Comparison of ENCODE assay signal across 1 cellular context in genomic region chr18:35512761-35513160, GRCh38.
TF ChIP-seq lines count a peak whose summit lies in the region.

No MANE protein-coding gene starts in this region.

TF ChIP-seq in A549, 52 proteins besides CTCF, POLR2A, EP300 and RAD21:
- TF ChIP-seq ZC3H11A (IDR thresholded peaks at IDR 0.05) (no peak), E2F6 (IDR thresholded peaks at IDR 0.05; ENCODE audit: borderline replicate concordance, low read depth) (no peak), REST (IDR thresholded peaks at IDR 0.05) (no peak), HDAC2 (IDR thresholded peaks at IDR 0.05) (no peak), CHD2 (IDR thresholded peaks at IDR 0.05; ENCODE audit: low read length, partially characterized antibody) (no peak), HOXB5 (CRISPR knock-in tag; IDR thresholded peaks at IDR 0.05) (no peak), HMGXB4 (CRISPR knock-in tag; IDR thresholded peaks at IDR 0.05; ENCODE audit: borderline replicate concordance) (no peak), KDM5A (IDR thresholded peaks at IDR 0.05) (no peak), HEYL (CRISPR knock-in tag; IDR thresholded peaks at IDR 0.05) (no peak), NPAS2 (CRISPR knock-in tag; IDR thresholded peaks at IDR 0.05; ENCODE audit: borderline replicate concordance) (no peak), MAFK (IDR thresholded peaks at IDR 0.05; ENCODE audit: partially characterized antibody) (no peak), RARB (CRISPR knock-in tag; IDR thresholded peaks at IDR 0.05) (no peak), EHF (CRISPR knock-in tag; IDR thresholded peaks at IDR 0.05) (no peak), HOXA7 (CRISPR knock-in tag; IDR thresholded peaks at IDR 0.05) (no peak), CBX8 (IDR thresholded peaks at IDR 0.05) (no peak), PHF8 (IDR thresholded peaks at IDR 0.05; ENCODE audit: borderline replicate concordance, low read depth) (no peak), MAX (IDR thresholded peaks at IDR 0.05) (no peak), CBX2 (IDR thresholded peaks at IDR 0.05; ENCODE audit: borderline replicate concordance, low read depth) (no peak)
